ENCODE assay signal across 28 cellular contexts in genomic region chr14:101022121-101022520, GRCh38.
DNase-seq lines count a peak whose midpoint lies in the region; ATAC-seq and TF ChIP-seq lines count a peak whose summit lies in the region.
"Had no signal": no experiment of that assay in that cellular context is flagged by ENCODE, and none has a peak within 500 bp of the region (broad histone marks: within the 10 kb centered on the region; RNA-seq: fewer than 3 reads in every experiment).

No MANE protein-coding gene starts in this region.

- H3K27me3 ChIP-seq in vagina = no peaks in the 10 kb centered on the region
- H3K27me3 ChIP-seq: ascending aorta, SJCRH30 had no signal

- TF ChIP-seq POLR2A in vagina (IDR thresholded peaks at IDR 0.05) = no peak

- H3K36me3 ChIP-seq in vagina = no peaks in the 10 kb centered on the region
- H3K36me3 ChIP-seq: ascending aorta, thoracic aorta had no signal

- no peaks in the 10 kb centered on the region for H3K4me1 Mint-ChIP-seq in natural killer cell
- H3K4me1 Mint-ChIP-seq in natural killer cell treated with Interleukin-12 subunit alpha and Interleukin-12 subunit beta and Interleukin-15 and Interleukin-18, amount 100 ng/mL, for 72 hours (ENCODE audit: low read depth in 2 of 2) = peaks cover 0 to 3% of the 10 kb centered on the region in 2 donors
- peaks cover 4% of the 10 kb centered on the region for H3K4me1 Mint-ChIP-seq in mesothelial cell of epicardium
- H3K4me1 Mint-ChIP-seq: activated naive CD4-positive, alpha-beta T cell treated with anti-CD3 and anti-CD28 coated beads, Interleukin-2, amount 50 U/mL, for 24 hours; stimulated activated effector memory CD8-positive, alpha-beta T cell treated with anti-CD3 and anti-CD28 coated beads, Interleukin-12 subunit alpha, Interleukin-12 subunit beta, amount 100 ng/mL, for 72 hours had no signal

- DNase-seq in natural killer cell = peak; percentile 7
- no peak for DNase-seq in natural killer cell treated with Interleukin-12 subunit alpha and Interleukin-12 subunit beta and Interleukin-15 and Interleukin-18, amount 100 ng/mL, for 72 hours (ENCODE audit: low spot score)
- peak; percentile 13 for DNase-seq in ecto neural progenitor cell (ENCODE audit: low spot score)
- DNase-seq in mesothelial cell of epicardium (ENCODE audit: low spot score in 2 of 2, unreplicated experiment in 2 of 2) = peak; percentile 6 to 10
- peak; percentile 65 to 79 for DNase-seq in vagina (ENCODE audit: extremely low spot score in 2 of 2)
- DNase-seq in NCI-H1694 treated with DMSO at 0.1 percent for 48 hours (lab: John Stamatoyannopoulos, UW) = no peak
- DNase-seq in NCI-H1694 (lab: John Stamatoyannopoulos, UW) = no peak
- DNase-seq: activated CD4-positive, alpha-beta T cell treated with anti-CD3 and anti-CD28 coated beads for 1 hour; activated T-cell treated with anti-CD3 and anti-CD28 coated beads, Interleukin-2, amount 50 U/mL, for 72 hours; C1 segment of cervical spinal cord; central memory CD4-positive, alpha-beta T cell; DMS79 treated with DMSO at 0.1 percent for 48 hours; effector CD4-positive, alpha-beta T cell; erythroblast; HFFc6; kidney glomerular epithelial cell; NCI-H1417 treated with DMSO at 0.1 percent for 48 hours; NCI-H446 treated with DMSO at 0.1 percent for 48 hours; psoas muscle; small intestine; stimulated activated CD4-positive, alpha-beta T cell treated with anti-CD3 and anti-CD28 coated beads, Interleukin-2, amount 100 ng/mL, for 24 hours had no signal

- no peak overlapping the region for H3K27ac ChIP-seq in vagina
- H3K27ac ChIP-seq: ascending aorta, psoas muscle, SJCRH30, thoracic aorta had no signal

- H3K4me1 ChIP-seq in vagina = no peaks in the 10 kb centered on the region
- H3K4me1 ChIP-seq: ascending aorta, psoas muscle had no signal

- H3K9me3 Mint-ChIP-seq in natural killer cell = peaks cover 0 to 7% of the 10 kb centered on the region in 2 donors
- H3K9me3 Mint-ChIP-seq in natural killer cell treated with Interleukin-12 subunit alpha and Interleukin-12 subunit beta and Interleukin-15 and Interleukin-18, amount 100 ng/mL, for 72 hours = no peaks in the 10 kb centered on the region
- peaks cover 21% of the 10 kb centered on the region for H3K9me3 Mint-ChIP-seq in mesothelial cell of epicardium
- H3K9me3 Mint-ChIP-seq: activated naive CD4-positive, alpha-beta T cell treated with anti-CD3 and anti-CD28 coated beads, Interleukin-2, amount 50 U/mL, for 24 hours had no signal

- no peaks in the 10 kb centered on the region for H3K9me3 ChIP-seq in vagina
- H3K9me3 ChIP-seq: ascending aorta, psoas muscle, SJCRH30, thoracic aorta had no signal

- H3K27ac Mint-ChIP-seq in natural killer cell (no peak overlapping the region), mesothelial cell of epicardium (no peak overlapping the region)
- no peak overlapping the region for H3K27ac Mint-ChIP-seq in natural killer cell treated with Interleukin-12 subunit alpha and Interleukin-12 subunit beta and Interleukin-15 and Interleukin-18, amount 100 ng/mL, for 72 hours
- H3K27ac Mint-ChIP-seq: activated naive CD4-positive, alpha-beta T cell treated with anti-CD3 and anti-CD28 coated beads, Interleukin-2, amount 50 U/mL, for 24 hours; activated T-cell treated with anti-CD3 and anti-CD28 coated beads, Interleukin-2, amount 50 U/mL, for 72 hours; GM23338; stimulated activated effector memory CD8-positive, alpha-beta T cell treated with anti-CD3 and anti-CD28 coated beads, Interleukin-12 subunit alpha, Interleukin-12 subunit beta, amount 100 ng/mL, for 72 hours had no signal

- TF ChIP-seq CTCF in natural killer cell (IDR thresholded peaks at IDR 0.05) = no peak
- no peak for TF ChIP-seq CTCF in mesothelial cell of epicardium (IDR thresholded peaks at IDR 0.05; ENCODE audit: unreplicated experiment)
- TF ChIP-seq CTCF in vagina (IDR thresholded peaks at IDR 0.05) = no peak

- no peaks in the 10 kb centered on the region for H3K36me3 Mint-ChIP-seq in natural killer cell
- no peaks in the 10 kb centered on the region for H3K36me3 Mint-ChIP-seq in natural killer cell treated with Interleukin-12 subunit alpha and Interleukin-12 subunit beta and Interleukin-15 and Interleukin-18, amount 100 ng/mL, for 72 hours
- H3K36me3 Mint-ChIP-seq in mesothelial cell of epicardium = no peaks in the 10 kb centered on the region
- H3K36me3 Mint-ChIP-seq: activated naive CD4-positive, alpha-beta T cell treated with anti-CD3 and anti-CD28 coated beads, Interleukin-2, amount 50 U/mL, for 24 hours; stimulated activated effector memory CD8-positive, alpha-beta T cell treated with anti-CD3 and anti-CD28 coated beads, Interleukin-12 subunit alpha, Interleukin-12 subunit beta, amount 100 ng/mL, for 72 hours had no signal

- intact Hi-C loops in natural killer cell (cut with micrococcal nuclease) = no loop called here
- intact Hi-C loops in vagina (cut with DNase I) = no loop called here

- no peak overlapping the region for H3K4me3 ChIP-seq in vagina
- H3K4me3 ChIP-seq: ascending aorta, GM23338, psoas muscle, SJCRH30, thoracic aorta had no signal

- no peak overlapping the region for H3K4me3 Mint-ChIP-seq in natural killer cell
- H3K4me3 Mint-ChIP-seq in natural killer cell treated with Interleukin-12 subunit alpha and Interleukin-12 subunit beta and Interleukin-15 and Interleukin-18, amount 100 ng/mL, for 72 hours = no peak overlapping the region
- no peak overlapping the region for H3K4me3 Mint-ChIP-seq in mesothelial cell of epicardium
- H3K4me3 Mint-ChIP-seq: activated naive CD4-positive, alpha-beta T cell treated with anti-CD3 and anti-CD28 coated beads, Interleukin-2, amount 50 U/mL, for 24 hours; activated T-cell treated with anti-CD3 and anti-CD28 coated beads, Interleukin-2, amount 50 U/mL, for 72 hours; GM23338; HFFc6; stimulated activated effector memory CD8-positive, alpha-beta T cell treated with anti-CD3 and anti-CD28 coated beads, Interleukin-12 subunit alpha, Interleukin-12 subunit beta, amount 100 ng/mL, for 72 hours had no signal

- ATAC-seq in natural killer cell (no peak), GM21528 (IDR thresholded peaks at IDR 0.05; ENCODE audit: low FRiP score, unreplicated experiment) (no peak)
- no peak for ATAC-seq in natural killer cell treated with Interleukin-12 subunit alpha and Interleukin-12 subunit beta and Interleukin-15 and Interleukin-18, amount 100 ng/mL, for 72 hours
- ATAC-seq: activated T-cell treated with anti-CD3 and anti-CD28 coated beads, Interleukin-2, amount 50 U/mL, for 72 hours; GM23338; psoas muscle; stimulated activated effector memory CD8-positive, alpha-beta T cell treated with anti-CD3 and anti-CD28 coated beads, Interleukin-12 subunit alpha, Interleukin-12 subunit beta, amount 100 ng/mL, for 72 hours had no signal

- H3K27me3 Mint-ChIP-seq in natural killer cell (ENCODE audit: low read depth in 2 of 2) (peaks cover 0 to 9% of the 10 kb centered on the region in 2 donors), mesothelial cell of epicardium (ENCODE audit: low read depth) (peaks cover 2% of the 10 kb centered on the region)
- H3K27me3 Mint-ChIP-seq in natural killer cell treated with Interleukin-12 subunit alpha and Interleukin-12 subunit beta and Interleukin-15 and Interleukin-18, amount 100 ng/mL, for 72 hours = peaks cover 12 to 29% of the 10 kb centered on the region in 2 donors

Comparison
In these comparisons a context has a peak if more than half of its experiments do, and no peak if none do; other contexts are left out.
1. DNase-seq: peak in natural killer cell (single experiment), ecto neural progenitor cell (single experiment), mesothelial cell of epicardium (2 of 2) and vagina (2 of 2); none in natural killer cell treated with Interleukin-12 subunit alpha and Interleukin-12 subunit beta and Interleukin-15 and Interleukin-18, amount 100 ng/mL, for 72 hours (single experiment), NCI-H1694 treated with DMSO at 0.1 percent for 48 hours (single experiment) and NCI-H1694 (single experiment).